8 cellular contexts compared by ENCODE assay signal in genomic region chr6:166005846-166006592, GRCh38.
DNase-seq lines count a peak whose midpoint lies in the region; ATAC-seq and TF ChIP-seq lines count a peak whose summit lies in the region.

No MANE protein-coding gene starts in this region.

- H4K20me1 ChIP-seq in MM.1S (ENCODE audit: insufficient read depth, low read length): no peaks in the 10 kb centered on the region

- H3K4me1 ChIP-seq in ascending aorta (peaks cover 5 to 9% of the 10 kb centered on the region in 2 donors), MM.1S (ENCODE audit: low read length) (no peaks in the 10 kb centered on the region)

- no peaks in the 10 kb centered on the region for H3F3A ChIP-seq in MM.1S (ENCODE audit: insufficient read depth, low read length)

- intact Hi-C loops in ascending aorta (cut with DNase I): loop anchor here (10.0 kb wide), 1 partner anchor 379 kb away; the partner anchor contains the start of gene MPC1

- ATAC-seq in activated T-helper 17 cell treated with anti-CD3 and anti-CD28 coated beads, Interleukin-2, amount 50 U/mL, for 72 hours (replicated peaks): no peak
- ATAC-seq in activated T-cell treated with anti-CD3 and anti-CD28 coated beads, Interleukin-2, amount 50 U/mL, for 4 hours: no peak
- ATAC-seq in HG03159 (IDR thresholded peaks at IDR 0.05; ENCODE audit: unreplicated experiment): no peak

- H3K4me1 Mint-ChIP-seq in activated T-helper 17 cell treated with anti-CD3 and anti-CD28 coated beads, Interleukin-2, amount 50 U/mL, for 72 hours: peaks cover 4% of the 10 kb centered on the region
- H3K4me1 Mint-ChIP-seq in activated T-cell treated with anti-CD3 and anti-CD28 coated beads, Interleukin-2, amount 50 U/mL, for 4 hours (ENCODE audit: low read depth): peaks cover 2% of the 10 kb centered on the region

- no peak overlapping the region for H3K4me3 Mint-ChIP-seq in activated T-helper 17 cell treated with anti-CD3 and anti-CD28 coated beads, Interleukin-2, amount 50 U/mL, for 72 hours
- H3K4me3 Mint-ChIP-seq in activated T-cell treated with anti-CD3 and anti-CD28 coated beads, Interleukin-2, amount 50 U/mL, for 4 hours: no peak overlapping the region

- H3K4me3 ChIP-seq in ascending aorta (peak overlapping the region; percentile 46 to 63), MM.1S (ENCODE audit: low read length) (no peak overlapping the region)

- H3K27me3 Mint-ChIP-seq in activated T-helper 17 cell treated with anti-CD3 and anti-CD28 coated beads, Interleukin-2, amount 50 U/mL, for 72 hours: peaks cover 60% of the 10 kb centered on the region
- peaks cover 69% of the 10 kb centered on the region for H3K27me3 Mint-ChIP-seq in activated T-cell treated with anti-CD3 and anti-CD28 coated beads, Interleukin-2, amount 50 U/mL, for 4 hours (ENCODE audit: low read depth)

- H3K27ac Mint-ChIP-seq in activated T-helper 17 cell treated with anti-CD3 and anti-CD28 coated beads, Interleukin-2, amount 50 U/mL, for 72 hours: no peak overlapping the region

- H3K79me2 ChIP-seq in MM.1S (ENCODE audit: low read length): no peaks in the 10 kb centered on the region

- H3K36me3 ChIP-seq in KOPT-K1 (ENCODE audit: insufficient read depth, low read length) (no peaks in the 10 kb centered on the region), ascending aorta (no peaks in the 10 kb centered on the region), MM.1S (replicated peaks; ENCODE audit: insufficient read depth, low read length) (no peaks in the 10 kb centered on the region)

- no peaks in the 10 kb centered on the region for H3K9me3 Mint-ChIP-seq in activated T-helper 17 cell treated with anti-CD3 and anti-CD28 coated beads, Interleukin-2, amount 50 U/mL, for 72 hours
- H3K9me3 Mint-ChIP-seq in activated T-cell treated with anti-CD3 and anti-CD28 coated beads, Interleukin-2, amount 50 U/mL, for 4 hours: no peaks in the 10 kb centered on the region

- H3K27me3 ChIP-seq in ascending aorta (peaks cover 5% of the 10 kb centered on the region), MM.1S (replicated peaks; ENCODE audit: insufficient read depth, low read length) (no peaks in the 10 kb centered on the region)

- no peak overlapping the region for H2AFZ ChIP-seq in MM.1S (ENCODE audit: low read length)

- H3K9me3 ChIP-seq in KOPT-K1 (ENCODE audit: insufficient read depth, low read length, poor library complexity, severe bottlenecking) (no peaks in the 10 kb centered on the region), ascending aorta (no peaks in the 10 kb centered on the region), MM.1S (replicated peaks; ENCODE audit: insufficient read depth, low read length) (no peaks in the 10 kb centered on the region)

- H3K27ac ChIP-seq in KOPT-K1 (ENCODE audit: low read depth, low read length, poor library complexity, severe bottlenecking): peak overlapping the region; percentile 59
- H3K27ac ChIP-seq in ascending aorta: peak overlapping the region; percentile 46 to 53
- H3K27ac ChIP-seq in MM.1S (ENCODE audit: low read length): no peak overlapping the region

- no peaks in the 10 kb centered on the region for H3K36me3 Mint-ChIP-seq in activated T-helper 17 cell treated with anti-CD3 and anti-CD28 coated beads, Interleukin-2, amount 50 U/mL, for 72 hours (ENCODE audit: low read depth)
- H3K36me3 Mint-ChIP-seq in activated T-cell treated with anti-CD3 and anti-CD28 coated beads, Interleukin-2, amount 50 U/mL, for 4 hours (ENCODE audit: insufficient read depth): peaks cover 2% of the 10 kb centered on the region

- no peak overlapping the region for H3K4me2 ChIP-seq in MM.1S (ENCODE audit: low read depth, low read length)

- H3K9ac ChIP-seq in MM.1S (ENCODE audit: low read length): no peak overlapping the region

- H3K9me2 ChIP-seq in MM.1S (replicated peaks; ENCODE audit: insufficient read depth, low read length): no peaks in the 10 kb centered on the region

- DNase-seq in ascending aorta (ENCODE audit: low spot score in 2 of 2) (peak in 1 of 2 donors; percentile 67), iPS-NIHi11 (ENCODE audit: low spot score) (peak; percentile 72), stromal cell of bone marrow (ENCODE audit: low read depth) (peak; percentile 50), MM.1S (no peak)
- DNase-seq in activated T-cell treated with anti-CD3 and anti-CD28 coated beads, Interleukin-2, amount 50 U/mL, for 4 hours: no peak

- TF ChIP-seq CTCF in ascending aorta (IDR thresholded peaks at IDR 0.05) (no peak), MM.1S (IDR thresholded peaks at IDR 0.05; ENCODE audit: low read length) (no peak)

Comparison
In these comparisons a context has a peak if more than half of its experiments do, and no peak if none do; other contexts are left out.
1. DNase-seq: peak in iPS-NIHi11 (single experiment) and stromal cell of bone marrow (single experiment); none in MM.1S (single experiment) and activated T-cell treated with anti-CD3 and anti-CD28 coated beads, Interleukin-2, amount 50 U/mL, for 4 hours (single experiment).